In genomic region chr12:4030938-4031702, GRCh38 we compare ENCODE assay signal across 8 cellular contexts.
DNase-seq lines count a peak whose midpoint lies in the region; ATAC-seq and TF ChIP-seq lines count a peak whose summit lies in the region.

No MANE protein-coding gene starts in this region.

- peaks cover 32% of the 10 kb centered on the region for H3K4me1 ChIP-seq in CD8-positive, alpha-beta T cell (ENCODE audit: insufficient read depth, low read length)
- H3K4me1 ChIP-seq in endodermal cell (ENCODE audit: control insufficient read depth, insufficient read depth, low read length): peaks cover 5% of the 10 kb centered on the region
- H3K4me1 ChIP-seq in mesendoderm (ENCODE audit: control insufficient read depth, low read depth, low read length): peaks cover 17% of the 10 kb centered on the region

- peak; percentile 91 for ATAC-seq in CD8-positive, alpha-beta T cell
- peak; percentile 73 for ATAC-seq in GM21825 (IDR thresholded peaks at IDR 0.05; ENCODE audit: unreplicated experiment)

- H3K36me3 ChIP-seq in CD8-positive, alpha-beta T cell (ENCODE audit: insufficient read depth, low read length): no peaks in the 10 kb centered on the region
- H3K36me3 ChIP-seq in endodermal cell (ENCODE audit: control insufficient read depth, insufficient read depth, low read length): no peaks in the 10 kb centered on the region
- H3K36me3 ChIP-seq in mesendoderm (ENCODE audit: control insufficient read depth, insufficient read depth, low read length): no peaks in the 10 kb centered on the region

- H2BK120ac ChIP-seq in mesendoderm (ENCODE audit: low read depth, low read length): peak overlapping the region; percentile 49

- intact Hi-C loops in CD8-positive, alpha-beta T cell (cut with DNase I, micrococcal nuclease): loop anchor here in 1 of 2 experiments (1.0 to 5.0 kb wide), 3 partner anchors 54 to 618 kb away; partner anchors contain the start of genes AKAP3 and NDUFA9

- H3K27ac Mint-ChIP-seq in CD8-positive, alpha-beta T cell: peak overlapping the region; percentile 70
- H3K27ac Mint-ChIP-seq in endodermal cell: peak overlapping the region; percentile 92

- no peaks in the 10 kb centered on the region for H3K9me3 ChIP-seq in CD8-positive, alpha-beta T cell (ENCODE audit: low read length)
- H3K9me3 ChIP-seq in endodermal cell (ENCODE audit: control insufficient read depth, low read length): no peaks in the 10 kb centered on the region

- no peak overlapping the region for H2BK5ac ChIP-seq in mesendoderm (ENCODE audit: low read length)

- peaks cover 2% of the 10 kb centered on the region for H3K79me1 ChIP-seq in mesendoderm (ENCODE audit: low read length)

- no peaks in the 10 kb centered on the region for H3K9me3 Mint-ChIP-seq in CD8-positive, alpha-beta T cell
- H3K9me3 Mint-ChIP-seq in endodermal cell: no peaks in the 10 kb centered on the region

- H3K4me2 ChIP-seq in mesendoderm (ENCODE audit: low read length): no peak overlapping the region

- peak overlapping the region; percentile 40 for H3K4me3 ChIP-seq in CD8-positive, alpha-beta T cell (ENCODE audit: low read depth, low read length)
- no peak overlapping the region for H3K4me3 ChIP-seq in endodermal cell (ENCODE audit: low read length)
- H3K4me3 ChIP-seq in mesendoderm (ENCODE audit: low read length): no peak overlapping the region

- H4K5ac ChIP-seq in mesendoderm (ENCODE audit: low read length): no peak overlapping the region

- H3K27ac ChIP-seq in CD8-positive, alpha-beta T cell (ENCODE audit: low read depth, low read length): peak overlapping the region; percentile 37
- peak overlapping the region; percentile 93 for H3K27ac ChIP-seq in endodermal cell (ENCODE audit: low read depth, low read length)
- peak overlapping the region; percentile 93 for H3K27ac ChIP-seq in mesendoderm (ENCODE audit: low read depth, low read length)

- no peaks in the 10 kb centered on the region for H3K79me2 ChIP-seq in mesendoderm (ENCODE audit: control insufficient read depth, insufficient read depth, low read length)

- H3K56ac ChIP-seq in mesendoderm (ENCODE audit: low read length): peak overlapping the region; percentile 79

- H3K27me3 ChIP-seq in CD8-positive, alpha-beta T cell (ENCODE audit: insufficient read depth, low read length): no peaks in the 10 kb centered on the region
- no peaks in the 10 kb centered on the region for H3K27me3 ChIP-seq in endodermal cell (ENCODE audit: control insufficient read depth, insufficient read depth, low read length, poor library complexity, severe bottlenecking)
- no peaks in the 10 kb centered on the region for H3K27me3 ChIP-seq in mesendoderm (ENCODE audit: insufficient read depth, low read length, poor library complexity)

- H3K36me3 Mint-ChIP-seq in CD8-positive, alpha-beta T cell: no peaks in the 10 kb centered on the region
- peaks cover 25% of the 10 kb centered on the region for H3K36me3 Mint-ChIP-seq in endodermal cell (ENCODE audit: low read depth)

- H4K8ac ChIP-seq in mesendoderm (ENCODE audit: low read depth, low read length): peak overlapping the region; percentile 59

- no peak for TF ChIP-seq CTCF in CD8-positive, alpha-beta T cell (IDR thresholded peaks at IDR 0.05)
- no peak for TF ChIP-seq CTCF in endodermal cell (conservative IDR thresholded peaks at IDR 0.05)

- POLR2A ChIA-PET in CD8-positive, alpha-beta T cell (lab: Charles Lee): interaction anchor here (0.8 to 1.0 kb wide), 3 partner anchors 32 to 124 kb away, joined by 3 to 4 read pairs (median 3); no protein-coding TSS in a partner anchor

- peak overlapping the region; percentile 26 for H3K9ac ChIP-seq in endodermal cell (ENCODE audit: extremely low read depth, low read length, poor library complexity, severe bottlenecking)
- peak overlapping the region; percentile 59 for H3K9ac ChIP-seq in mesendoderm (ENCODE audit: low read length)

- DNase-seq in CD8-positive, alpha-beta T cell: peak; percentile 48 to 85 (median 70)
- DNase-seq in NCI-H1105 treated with DMSO at 0.1 percent for 48 hours (lab: John Stamatoyannopoulos, UW) (peak; percentile 29), endodermal cell (peak; percentile 99), mesendoderm (peak; percentile 99), SHP77 (lab: John Stamatoyannopoulos, UW) (no peak)
- peak; percentile 72 for DNase-seq in activated CD8-positive, alpha-beta memory T cell treated with anti-CD3 and anti-CD28 coated beads, Interleukin-2, amount 50 U/mL, for 4 hours
- DNase-seq in stimulated activated CD4-positive, alpha-beta T cell treated with anti-CD3 and anti-CD28 coated beads, TNF-alpha, amount 100 ng/mL, for 4 hours (ENCODE audit: low read depth in 3 of 3): peak; percentile 47 to 61 (median 61)

- no peaks in the 10 kb centered on the region for H3K27me3 Mint-ChIP-seq in CD8-positive, alpha-beta T cell (ENCODE audit: low read depth)
- H3K27me3 Mint-ChIP-seq in endodermal cell (ENCODE audit: insufficient read depth): peaks cover 77% of the 10 kb centered on the region

- H3K4ac ChIP-seq in mesendoderm (ENCODE audit: low read depth, low read length): peak overlapping the region; percentile 93

- WGBS in endodermal cell (ENCODE audit: insufficient coverage in 1 of 2, insufficient read length in 1 of 2), 2 experiments: 8 to 12% methylated on average over 33 to 75 of the region's 75 CpGs
- WGBS in mesendoderm (ENCODE audit: extremely low coverage, insufficient coverage, low lambda C conversion rate): no CpG with 5 or more reads among the region's 75 CpGs

- no peak overlapping the region for H3K23ac ChIP-seq in mesendoderm (ENCODE audit: low read length)

- H2BK15ac ChIP-seq in mesendoderm (replicated peaks; ENCODE audit: low read depth): no peak overlapping the region

- H3K4me3 Mint-ChIP-seq in CD8-positive, alpha-beta T cell: peak overlapping the region; percentile 78
- H3K4me3 Mint-ChIP-seq in endodermal cell: peak overlapping the region; percentile 41

- H3K18ac ChIP-seq in mesendoderm (ENCODE audit: low read length): peak overlapping the region; percentile 97

- H2AK5ac ChIP-seq in mesendoderm (ENCODE audit: low read length): no peak overlapping the region

- peaks cover 41% of the 10 kb centered on the region for H3K4me1 Mint-ChIP-seq in CD8-positive, alpha-beta T cell (ENCODE audit: low read depth)
- peaks cover 34% of the 10 kb centered on the region for H3K4me1 Mint-ChIP-seq in endodermal cell

- CTCF ChIA-PET in CD8-positive, alpha-beta T cell (lab: Charles Lee): interaction anchor here (0.8 to 8.9 kb wide), 9 partner anchors 10 to 246 kb away, joined by 3 to 79 read pairs (median 4); no protein-coding TSS in a partner anchor

Comparison
In these comparisons a context has a peak if more than half of its experiments do, and no peak if none do; other contexts are left out.
1. DNase-seq: peak in CD8-positive, alpha-beta T cell (7 of 7), NCI-H1105 treated with DMSO at 0.1 percent for 48 hours (single experiment), activated CD8-positive, alpha-beta memory T cell treated with anti-CD3 and anti-CD28 coated beads, Interleukin-2, amount 50 U/mL, for 4 hours (single experiment), endodermal cell (single experiment), mesendoderm (single experiment) and stimulated activated CD4-positive, alpha-beta T cell treated with anti-CD3 and anti-CD28 coated beads, TNF-alpha, amount 100 ng/mL, for 4 hours (3 of 3); none in SHP77 (0 of 2).
2. H3K27ac ChIP-seq: peak in every context shown above with its lines; median percentile 93 in endodermal cell; 93 in mesendoderm; 37 in CD8-positive, alpha-beta T cell.